ENCODE assay signal across 16 cellular contexts in the genomic region with DNA sequence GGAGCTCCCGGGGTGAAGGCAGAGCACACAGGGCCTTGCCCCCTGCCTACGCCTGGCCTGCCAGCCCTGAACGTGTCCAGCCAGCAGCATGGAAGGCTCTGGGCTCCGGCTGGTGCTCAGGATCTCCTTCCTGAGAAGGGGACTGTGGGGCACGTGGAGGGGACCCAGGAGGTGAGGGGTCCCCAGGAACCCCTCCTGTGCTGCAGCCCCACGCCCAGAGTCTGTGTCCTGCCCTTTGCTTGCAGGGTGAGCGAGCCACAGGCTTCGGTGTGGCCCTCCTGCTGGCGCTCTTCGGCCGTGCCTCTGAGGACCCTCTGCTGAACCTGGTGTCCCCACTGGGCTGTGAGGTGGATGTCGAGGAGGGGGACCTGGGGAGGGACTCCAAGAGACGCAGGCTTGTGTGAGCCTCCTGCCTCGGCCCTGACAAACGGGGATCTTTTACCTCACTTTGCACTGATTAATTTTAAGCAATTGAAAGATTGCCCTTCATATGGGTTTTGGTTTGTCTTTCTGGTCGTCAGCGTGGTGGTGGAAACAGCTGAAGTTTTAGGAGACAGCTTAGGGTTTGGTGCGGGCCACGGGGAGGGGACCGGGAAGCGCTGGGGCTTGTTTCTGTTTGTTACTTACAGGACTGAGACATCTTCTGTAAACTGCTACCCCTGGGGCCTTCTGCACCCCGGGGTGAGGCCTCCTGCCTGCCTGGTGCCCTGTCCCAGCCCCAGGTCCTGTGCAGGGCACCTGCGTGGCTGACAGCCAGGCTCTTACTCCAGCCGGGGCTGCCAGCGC. TPM values are rescaled to one million over a fixed set of nuclear protein-coding genes. Genes with fewer than 3 reads are reported as not detected.
DNase-seq lines count a peak whose midpoint lies in the region; ATAC-seq, FAIRE-seq and TF ChIP-seq lines count a peak whose summit lies in the region.
"Had no signal": no experiment of that assay in that cellular context is flagged by ENCODE, and none has a peak within 500 bp of the region (broad histone marks: within the 10 kb centered on the region; RNA-seq: fewer than 3 reads in every experiment).

No MANE protein-coding gene starts in this region.

- no peaks in the 10 kb centered on the region for H3K27me3 Mint-ChIP-seq in type B pancreatic cell

- no peak overlapping the region for H3K4me3 Mint-ChIP-seq in type B pancreatic cell
- H3K4me3 Mint-ChIP-seq: activated T-cell treated with anti-CD3 and anti-CD28 coated beads, Interleukin-2, amount 50 U/mL, for 72 hours; stimulated activated effector memory CD8-positive, alpha-beta T cell treated with anti-CD3 and anti-CD28 coated beads, Interleukin-12 subunit alpha, Interleukin-12 subunit beta, amount 100 ng/mL, for 72 hours had no signal

- H3K36me3 ChIP-seq in heart right ventricle (peaks cover 0 to 25% (median 0%) of the 10 kb centered on the region in 9 donors), kidney (ENCODE audit: control insufficient read depth in 1 of 2, insufficient read depth in 2 of 2, low read length in 2 of 2) (no peaks in the 10 kb centered on the region)

- FAIRE-seq in kidney (lab: Jason Lieb, UNC), result no peak

- no peak overlapping the region for H3K27ac Mint-ChIP-seq in type B pancreatic cell
- H3K27ac Mint-ChIP-seq: activated T-cell treated with anti-CD3 and anti-CD28 coated beads, Interleukin-2, amount 50 U/mL, for 72 hours; stimulated activated effector memory CD8-positive, alpha-beta T cell treated with anti-CD3 and anti-CD28 coated beads, Interleukin-12 subunit alpha, Interleukin-12 subunit beta, amount 100 ng/mL, for 72 hours had no signal

- H3K4me1 Mint-ChIP-seq in type B pancreatic cell (ENCODE audit: unreplicated experiment), result no peaks in the 10 kb centered on the region

- no peaks in the 10 kb centered on the region for H3K4me1 ChIP-seq in heart right ventricle
- peaks cover 0 to 2% of the 10 kb centered on the region in 2 donors for H3K4me1 ChIP-seq in kidney (ENCODE audit: control insufficient read depth in 1 of 2, insufficient read depth in 1 of 2, low read depth in 1 of 2, low read length in 2 of 2)

- H3K9me3 ChIP-seq in heart right ventricle (no peaks in the 10 kb centered on the region), kidney (ENCODE audit: control insufficient read depth in 1 of 2, low read length in 2 of 2) (no peaks in the 10 kb centered on the region)

- no peak overlapping the region for H3K4me3 ChIP-seq in heart right ventricle
- no peak overlapping the region for H3K4me3 ChIP-seq in kidney (ENCODE audit: low read length in 2 of 2)
- H3K4me3 ChIP-seq: SK-N-MC had no signal

- no peak overlapping the region for H3K9ac ChIP-seq in kidney (ENCODE audit: low read length in 2 of 2)

- H3K36me3 Mint-ChIP-seq in type B pancreatic cell, result no peaks in the 10 kb centered on the region

- H3K27ac ChIP-seq in heart right ventricle, result no peak overlapping the region
- no peak overlapping the region for H3K27ac ChIP-seq in kidney (ENCODE audit: low read depth in 2 of 2, low read length in 2 of 2)
- H3K27ac ChIP-seq: SK-N-MC had no signal

- DNase-seq in cardiac septum (ENCODE audit: low spot score) (peak; percentile 26), heart right ventricle (no peak), SK-N-DZ (ENCODE audit: low spot score) (peak; percentile 10), kidney (peak; percentile 65), type B pancreatic cell (ENCODE audit: extremely low spot score, unreplicated experiment) (peak; percentile 60), NCI-H2171 treated with DMSO at 0.1 percent for 48 hours (lab: John Stamatoyannopoulos, UW) (no peak), NCI-H82 (lab: John Stamatoyannopoulos, UW) (no peak)
- no peak for DNase-seq in central memory CD4-positive, alpha-beta T cell
- DNase-seq: AML-193; amygdala; DMS153; stimulated activated CD4-positive, alpha-beta T cell treated with anti-CD3 and anti-CD28 coated beads, Interleukin-2, amount 100 ng/mL, for 48 hours; trophoblast cell had no signal

- TF ChIP-seq CTCF in heart right ventricle (IDR thresholded peaks at IDR 0.05) (no peak), kidney (IDR thresholded peaks at IDR 0.05; ENCODE audit: borderline replicate concordance, extremely low read depth, insufficient read depth) (no peak), type B pancreatic cell (conservative IDR thresholded peaks at IDR 0.05) (no peak)

- intact Hi-C loops in cardiac septum (cut with DNase I), result no loop called here
- intact Hi-C loops in heart right ventricle (cut with DNase I), result no loop called here
- intact Hi-C loops in kidney (cut with DNase I), result no loop called here

- 90 to 92% methylated on average over 25 of the region's 25 CpGs for WGBS in heart right ventricle, 2 donors

- H3K27me3 ChIP-seq in heart right ventricle, result peaks cover 0 to 5% (median 0%) of the 10 kb centered on the region in 7 donors

- H3K9me3 Mint-ChIP-seq in type B pancreatic cell, result no peaks in the 10 kb centered on the region
- H3K9me3 Mint-ChIP-seq: activated T-cell treated with anti-CD3 and anti-CD28 coated beads, Interleukin-2, amount 50 U/mL, for 72 hours; stimulated activated effector memory CD8-positive, alpha-beta T cell treated with anti-CD3 and anti-CD28 coated beads, Interleukin-12 subunit alpha, Interleukin-12 subunit beta, amount 100 ng/mL, for 72 hours had no signal

- ATAC-seq in heart right ventricle, result no peak
- ATAC-seq: stimulated activated effector memory CD8-positive, alpha-beta T cell treated with anti-CD3 and anti-CD28 coated beads, Interleukin-12 subunit alpha, Interleukin-12 subunit beta, amount 100 ng/mL, for 72 hours had no signal

RNA-seq across cellular contexts. Expression of a gene that starts 22.5 kb away (rescaled TPM):
- total RNA-seq in cardiac septum, result 31.5 TPM
- total RNA-seq in heart right ventricle, result 10 to 100 TPM; 23.1 to 35.9 (median 29.9) TPM
- polyA plus RNA-seq in heart right ventricle, result 10 to 100 TPM; 16.7 to 46.7 TPM
- 1.6 and 4.8 TPM in 2 replicates for polyA plus RNA-seq in SK-N-DZ (2014; cell fraction: cytosol; rRNA removed)
- 111 and 125 TPM in 2 replicates for polyA plus RNA-seq in SK-N-DZ (2014; cell fraction: nucleus; rRNA removed)
- 60.2 TPM for total RNA-seq in kidney
- 39.7 TPM for polyA plus RNA-seq in kidney (ENCODE audit: insufficient read depth, low read depth, low replicate concordance)
- total RNA-seq in type B pancreatic cell (ENCODE audit: low replicate concordance), result 21.1 and 25.0 TPM in 2 replicates

Comparison
In these comparisons a context has a peak if more than half of its experiments do, and no peak if none do; other contexts are left out.
1. DNase-seq: peak in cardiac septum (single experiment), SK-N-DZ (single experiment), kidney (single experiment) and type B pancreatic cell (single experiment); none in heart right ventricle (0 of 2), central memory CD4-positive, alpha-beta T cell (single experiment), NCI-H2171 treated with DMSO at 0.1 percent for 48 hours (single experiment) and NCI-H82 (single experiment).